In the genomic region with DNA sequence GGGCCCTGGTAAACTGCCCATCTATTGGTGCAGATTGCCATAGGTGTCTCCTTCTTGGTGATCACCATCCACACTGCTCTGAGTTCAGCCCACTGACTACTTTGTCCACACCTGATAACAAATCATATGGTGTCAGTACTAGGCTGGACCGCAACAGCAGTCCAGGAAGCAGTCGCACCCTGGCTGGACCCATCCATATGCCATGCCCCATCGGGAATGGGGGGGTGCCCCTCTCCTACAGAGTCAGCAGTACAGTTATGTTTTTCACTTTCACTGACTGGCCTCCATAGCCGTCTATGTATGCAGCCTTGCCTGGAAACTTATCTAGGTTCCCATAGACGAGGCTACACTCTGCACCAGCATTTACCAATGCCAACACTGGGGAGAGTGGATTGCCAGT, we compare ENCODE assay signal across 5 cellular contexts.
"Had no signal": no experiment of that assay in that cellular context is flagged by ENCODE, and none has a peak within 500 bp of the region (broad histone marks: within the 10 kb centered on the region; RNA-seq: fewer than 3 reads in every experiment).

No MANE protein-coding gene starts in this region.

- H3K4me3 ChIP-seq: GM23338, K562 had no signal

- H2AFZ ChIP-seq: GM23338 had no signal

- H3K4me3 Mint-ChIP-seq: GM23338, H9 had no signal

- DNase-seq: H9, HCEC 1CT, IMR-90 had no signal

- H3K4me1 Mint-ChIP-seq: GM23338, H9 had no signal

- H3K4me2 ChIP-seq: GM23338 had no signal

- ATAC-seq: GM23338, K562 had no signal

- H3K27ac Mint-ChIP-seq: GM23338, H9 had no signal
